1 cellular context compared by ENCODE assay signal in the genomic region with DNA sequence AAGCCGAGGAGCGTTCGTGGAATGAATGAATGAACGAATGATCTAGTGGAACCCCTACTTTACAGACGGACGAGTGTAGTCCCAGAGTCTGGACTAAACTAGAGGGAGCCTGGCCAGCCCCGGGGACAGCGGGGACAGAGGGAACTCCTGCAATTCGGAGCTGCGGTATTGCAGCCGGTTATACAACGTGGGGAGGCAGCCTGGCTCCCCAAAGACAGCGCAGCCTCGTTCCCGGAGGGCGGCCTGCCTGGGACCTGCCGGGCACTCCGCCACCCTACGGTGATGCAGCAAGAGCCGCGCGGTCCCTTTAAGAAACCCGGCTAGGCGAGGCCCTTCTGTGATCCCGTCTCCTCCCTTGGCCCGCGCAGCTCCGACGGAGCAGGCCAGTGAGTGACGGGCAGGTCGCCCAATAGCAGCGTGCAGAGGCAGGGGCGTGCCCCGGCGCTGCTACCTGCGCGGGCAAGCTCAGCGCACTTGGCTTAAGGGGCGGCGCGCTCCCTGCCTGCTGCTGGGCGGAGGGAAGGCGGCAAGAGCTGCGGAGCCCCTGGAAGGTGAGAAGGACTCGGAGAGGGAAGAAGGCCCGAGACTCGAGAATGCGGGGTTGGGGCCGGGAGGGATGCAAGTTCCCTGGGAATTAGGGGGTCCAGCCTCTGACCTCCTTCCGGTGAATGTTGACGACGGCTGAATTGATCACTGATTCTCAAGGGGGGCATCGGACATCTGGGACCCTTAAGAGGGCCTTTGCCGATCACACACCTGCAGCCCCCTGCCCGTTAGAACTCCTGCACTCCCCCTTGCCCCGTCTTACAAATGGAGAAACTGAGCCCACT.
TF ChIP-seq lines count a peak whose summit lies in the region.

A gene with protein sequence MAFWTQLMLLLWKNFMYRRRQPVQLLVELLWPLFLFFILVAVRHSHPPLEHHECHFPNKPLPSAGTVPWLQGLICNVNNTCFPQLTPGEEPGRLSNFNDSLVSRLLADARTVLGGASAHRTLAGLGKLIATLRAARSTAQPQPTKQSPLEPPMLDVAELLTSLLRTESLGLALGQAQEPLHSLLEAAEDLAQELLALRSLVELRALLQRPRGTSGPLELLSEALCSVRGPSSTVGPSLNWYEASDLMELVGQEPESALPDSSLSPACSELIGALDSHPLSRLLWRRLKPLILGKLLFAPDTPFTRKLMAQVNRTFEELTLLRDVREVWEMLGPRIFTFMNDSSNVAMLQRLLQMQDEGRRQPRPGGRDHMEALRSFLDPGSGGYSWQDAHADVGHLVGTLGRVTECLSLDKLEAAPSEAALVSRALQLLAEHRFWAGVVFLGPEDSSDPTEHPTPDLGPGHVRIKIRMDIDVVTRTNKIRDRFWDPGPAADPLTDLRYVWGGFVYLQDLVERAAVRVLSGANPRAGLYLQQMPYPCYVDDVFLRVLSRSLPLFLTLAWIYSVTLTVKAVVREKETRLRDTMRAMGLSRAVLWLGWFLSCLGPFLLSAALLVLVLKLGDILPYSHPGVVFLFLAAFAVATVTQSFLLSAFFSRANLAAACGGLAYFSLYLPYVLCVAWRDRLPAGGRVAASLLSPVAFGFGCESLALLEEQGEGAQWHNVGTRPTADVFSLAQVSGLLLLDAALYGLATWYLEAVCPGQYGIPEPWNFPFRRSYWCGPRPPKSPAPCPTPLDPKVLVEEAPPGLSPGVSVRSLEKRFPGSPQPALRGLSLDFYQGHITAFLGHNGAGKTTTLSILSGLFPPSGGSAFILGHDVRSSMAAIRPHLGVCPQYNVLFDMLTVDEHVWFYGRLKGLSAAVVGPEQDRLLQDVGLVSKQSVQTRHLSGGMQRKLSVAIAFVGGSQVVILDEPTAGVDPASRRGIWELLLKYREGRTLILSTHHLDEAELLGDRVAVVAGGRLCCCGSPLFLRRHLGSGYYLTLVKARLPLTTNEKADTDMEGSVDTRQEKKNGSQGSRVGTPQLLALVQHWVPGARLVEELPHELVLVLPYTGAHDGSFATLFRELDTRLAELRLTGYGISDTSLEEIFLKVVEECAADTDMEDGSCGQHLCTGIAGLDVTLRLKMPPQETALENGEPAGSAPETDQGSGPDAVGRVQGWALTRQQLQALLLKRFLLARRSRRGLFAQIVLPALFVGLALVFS (N-terminal part only) (plus strand): TSS at position 462 of the 830 bp plus-strand sequence. CDS start 1,255 bp downstream, outside the sequence.

TF ChIP-seq in HepG2, 621 proteins besides CTCF, POLR2A, EP300 and RAD21 (continued from another document and continues in another):
- TF ChIP-seq, protein P1, sequence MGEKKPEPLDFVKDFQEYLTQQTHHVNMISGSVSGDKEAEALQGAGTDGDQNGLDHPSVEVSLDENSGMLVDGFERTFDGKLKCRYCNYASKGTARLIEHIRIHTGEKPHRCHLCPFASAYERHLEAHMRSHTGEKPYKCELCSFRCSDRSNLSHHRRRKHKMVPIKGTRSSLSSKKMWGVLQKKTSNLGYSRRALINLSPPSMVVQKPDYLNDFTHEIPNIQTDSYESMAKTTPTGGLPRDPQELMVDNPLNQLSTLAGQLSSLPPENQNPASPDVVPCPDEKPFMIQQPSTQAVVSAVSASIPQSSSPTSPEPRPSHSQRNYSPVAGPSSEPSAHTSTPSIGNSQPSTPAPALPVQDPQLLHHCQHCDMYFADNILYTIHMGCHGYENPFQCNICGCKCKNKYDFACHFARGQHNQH (CRISPR knock-in tag; IDR thresholded peaks at IDR 0.05) = peak; percentile 45; the same call in 1 of the 2 replicates
- TF ChIP-seq, protein P2, sequence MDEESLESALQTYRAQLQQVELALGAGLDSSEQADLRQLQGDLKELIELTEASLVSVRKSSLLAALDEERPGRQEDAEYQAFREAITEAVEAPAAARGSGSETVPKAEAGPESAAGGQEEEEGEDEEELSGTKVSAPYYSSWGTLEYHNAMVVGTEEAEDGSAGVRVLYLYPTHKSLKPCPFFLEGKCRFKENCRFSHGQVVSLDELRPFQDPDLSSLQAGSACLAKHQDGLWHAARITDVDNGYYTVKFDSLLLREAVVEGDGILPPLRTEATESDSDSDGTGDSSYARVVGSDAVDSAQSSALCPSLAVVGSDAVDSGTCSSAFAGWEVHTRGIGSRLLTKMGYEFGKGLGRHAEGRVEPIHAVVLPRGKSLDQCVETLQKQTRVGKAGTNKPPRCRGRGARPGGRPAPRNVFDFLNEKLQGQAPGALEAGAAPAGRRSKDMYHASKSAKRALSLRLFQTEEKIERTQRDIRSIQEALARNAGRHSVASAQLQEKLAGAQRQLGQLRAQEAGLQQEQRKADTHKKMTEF (CRISPR knock-in tag; IDR thresholded peaks at IDR 0.05) = peak; percentile 71
- TF ChIP-seq ELF1 (CRISPR knock-in tag; IDR thresholded peaks at IDR 0.05) (peak; percentile 63), KLF16 (CRISPR knock-in tag; IDR thresholded peaks at IDR 0.05) (peak in 1 of 2 experiments; percentile 71; a peak in 1 of 4 replicates), ZBTB7A (CRISPR knock-in tag; IDR thresholded peaks at IDR 0.05) (no peak; the same call in 1 of the 2 replicates), CHD2 (IDR thresholded peaks at IDR 0.05; ENCODE audit: low read depth, low read length) (peak; percentile 74), REL (CRISPR knock-in tag; conservative IDR thresholded peaks at IDR 0.05) (0 out of 2 replicates have a peak, but pooled peaks have one; percentile 74), SP2 (CRISPR knock-in tag; IDR thresholded peaks at IDR 0.05) (peak; percentile 99), CREB1 (IDR thresholded peaks at IDR 0.05) (peak; percentile 79), CREB1 (CRISPR knock-in tag; IDR thresholded peaks at IDR 0.05) (peak; percentile 73), KLF11 (CRISPR knock-in tag; IDR thresholded peaks at IDR 0.05) (peak; percentile 95), GABPB1 (CRISPR knock-in tag; IDR thresholded peaks at IDR 0.05) (peak; percentile 89), ZNF136 (CRISPR knock-in tag; IDR thresholded peaks at IDR 0.05; ENCODE audit: low read depth) (peak; percentile 61; the same call in 1 of the 2 replicates), HNRNPL (IDR thresholded peaks at IDR 0.05; ENCODE audit: low read depth, low read length) (no peak), PHF21A (CRISPR knock-in tag; IDR thresholded peaks at IDR 0.05) (peak; percentile 18; the same call in 1 of the 2 replicates)
- TF ChIP-seq, protein P3, sequence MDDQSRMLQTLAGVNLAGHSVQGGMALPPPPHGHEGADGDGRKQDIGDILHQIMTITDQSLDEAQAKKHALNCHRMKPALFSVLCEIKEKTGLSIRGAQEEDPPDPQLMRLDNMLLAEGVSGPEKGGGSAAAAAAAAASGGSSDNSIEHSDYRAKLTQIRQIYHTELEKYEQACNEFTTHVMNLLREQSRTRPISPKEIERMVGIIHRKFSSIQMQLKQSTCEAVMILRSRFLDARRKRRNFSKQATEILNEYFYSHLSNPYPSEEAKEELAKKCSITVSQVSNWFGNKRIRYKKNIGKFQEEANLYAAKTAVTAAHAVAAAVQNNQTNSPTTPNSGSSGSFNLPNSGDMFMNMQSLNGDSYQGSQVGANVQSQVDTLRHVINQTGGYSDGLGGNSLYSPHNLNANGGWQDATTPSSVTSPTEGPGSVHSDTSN (CRISPR knock-in tag; IDR thresholded peaks at IDR 0.05; ENCODE audit: borderline replicate concordance) = peak; percentile 94; the same call in 1 of the 2 replicates
- TF ChIP-seq, protein P4, sequence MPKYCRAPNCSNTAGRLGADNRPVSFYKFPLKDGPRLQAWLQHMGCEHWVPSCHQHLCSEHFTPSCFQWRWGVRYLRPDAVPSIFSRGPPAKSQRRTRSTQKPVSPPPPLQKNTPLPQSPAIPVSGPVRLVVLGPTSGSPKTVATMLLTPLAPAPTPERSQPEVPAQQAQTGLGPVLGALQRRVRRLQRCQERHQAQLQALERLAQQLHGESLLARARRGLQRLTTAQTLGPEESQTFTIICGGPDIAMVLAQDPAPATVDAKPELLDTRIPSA (CRISPR knock-in tag; IDR thresholded peaks at IDR 0.05; ENCODE audit: borderline replicate concordance) = no peak
- TF ChIP-seq, protein P5, sequence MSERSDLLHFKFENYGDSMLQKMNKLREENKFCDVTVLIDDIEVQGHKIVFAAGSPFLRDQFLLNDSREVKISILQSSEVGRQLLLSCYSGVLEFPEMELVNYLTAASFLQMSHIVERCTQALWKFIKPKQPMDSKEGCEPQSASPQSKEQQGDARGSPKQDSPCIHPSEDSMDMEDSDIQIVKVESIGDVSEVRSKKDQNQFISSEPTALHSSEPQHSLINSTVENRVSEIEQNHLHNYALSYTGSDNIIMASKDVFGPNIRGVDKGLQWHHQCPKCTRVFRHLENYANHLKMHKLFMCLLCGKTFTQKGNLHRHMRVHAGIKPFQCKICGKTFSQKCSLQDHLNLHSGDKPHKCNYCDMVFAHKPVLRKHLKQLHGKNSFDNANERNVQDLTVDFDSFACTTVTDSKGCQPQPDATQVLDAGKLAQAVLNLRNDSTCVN (CRISPR knock-in tag; IDR thresholded peaks at IDR 0.05; ENCODE audit: borderline replicate concordance) = peak; percentile 59; the same call in 1 of the 2 replicates
- TF ChIP-seq, protein P6, sequence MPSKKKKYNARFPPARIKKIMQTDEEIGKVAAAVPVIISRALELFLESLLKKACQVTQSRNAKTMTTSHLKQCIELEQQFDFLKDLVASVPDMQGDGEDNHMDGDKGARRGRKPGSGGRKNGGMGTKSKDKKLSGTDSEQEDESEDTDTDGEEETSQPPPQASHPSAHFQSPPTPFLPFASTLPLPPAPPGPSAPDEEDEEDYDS (CRISPR knock-in tag; IDR thresholded peaks at IDR 0.05) = peak; percentile 81; the same call in 1 of the 2 replicates
- TF ChIP-seq, protein P7, sequence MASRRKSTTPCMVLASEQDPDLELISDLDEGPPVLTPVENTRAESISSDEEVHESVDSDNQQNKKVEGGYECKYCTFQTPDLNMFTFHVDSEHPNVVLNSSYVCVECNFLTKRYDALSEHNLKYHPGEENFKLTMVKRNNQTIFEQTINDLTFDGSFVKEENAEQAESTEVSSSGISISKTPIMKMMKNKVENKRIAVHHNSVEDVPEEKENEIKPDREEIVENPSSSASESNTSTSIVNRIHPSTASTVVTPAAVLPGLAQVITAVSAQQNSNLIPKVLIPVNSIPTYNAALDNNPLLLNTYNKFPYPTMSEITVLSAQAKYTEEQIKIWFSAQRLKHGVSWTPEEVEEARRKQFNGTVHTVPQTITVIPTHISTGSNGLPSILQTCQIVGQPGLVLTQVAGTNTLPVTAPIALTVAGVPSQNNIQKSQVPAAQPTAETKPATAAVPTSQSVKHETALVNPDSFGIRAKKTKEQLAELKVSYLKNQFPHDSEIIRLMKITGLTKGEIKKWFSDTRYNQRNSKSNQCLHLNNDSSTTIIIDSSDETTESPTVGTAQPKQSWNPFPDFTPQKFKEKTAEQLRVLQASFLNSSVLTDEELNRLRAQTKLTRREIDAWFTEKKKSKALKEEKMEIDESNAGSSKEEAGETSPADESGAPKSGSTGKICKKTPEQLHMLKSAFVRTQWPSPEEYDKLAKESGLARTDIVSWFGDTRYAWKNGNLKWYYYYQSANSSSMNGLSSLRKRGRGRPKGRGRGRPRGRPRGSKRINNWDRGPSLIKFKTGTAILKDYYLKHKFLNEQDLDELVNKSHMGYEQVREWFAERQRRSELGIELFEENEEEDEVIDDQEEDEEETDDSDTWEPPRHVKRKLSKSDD (CRISPR knock-in tag; IDR thresholded peaks at IDR 0.05; ENCODE audit: low read depth) = 0 out of 2 replicates have a peak, but pooled peaks have one; percentile 28
- TF ChIP-seq, protein P8, sequence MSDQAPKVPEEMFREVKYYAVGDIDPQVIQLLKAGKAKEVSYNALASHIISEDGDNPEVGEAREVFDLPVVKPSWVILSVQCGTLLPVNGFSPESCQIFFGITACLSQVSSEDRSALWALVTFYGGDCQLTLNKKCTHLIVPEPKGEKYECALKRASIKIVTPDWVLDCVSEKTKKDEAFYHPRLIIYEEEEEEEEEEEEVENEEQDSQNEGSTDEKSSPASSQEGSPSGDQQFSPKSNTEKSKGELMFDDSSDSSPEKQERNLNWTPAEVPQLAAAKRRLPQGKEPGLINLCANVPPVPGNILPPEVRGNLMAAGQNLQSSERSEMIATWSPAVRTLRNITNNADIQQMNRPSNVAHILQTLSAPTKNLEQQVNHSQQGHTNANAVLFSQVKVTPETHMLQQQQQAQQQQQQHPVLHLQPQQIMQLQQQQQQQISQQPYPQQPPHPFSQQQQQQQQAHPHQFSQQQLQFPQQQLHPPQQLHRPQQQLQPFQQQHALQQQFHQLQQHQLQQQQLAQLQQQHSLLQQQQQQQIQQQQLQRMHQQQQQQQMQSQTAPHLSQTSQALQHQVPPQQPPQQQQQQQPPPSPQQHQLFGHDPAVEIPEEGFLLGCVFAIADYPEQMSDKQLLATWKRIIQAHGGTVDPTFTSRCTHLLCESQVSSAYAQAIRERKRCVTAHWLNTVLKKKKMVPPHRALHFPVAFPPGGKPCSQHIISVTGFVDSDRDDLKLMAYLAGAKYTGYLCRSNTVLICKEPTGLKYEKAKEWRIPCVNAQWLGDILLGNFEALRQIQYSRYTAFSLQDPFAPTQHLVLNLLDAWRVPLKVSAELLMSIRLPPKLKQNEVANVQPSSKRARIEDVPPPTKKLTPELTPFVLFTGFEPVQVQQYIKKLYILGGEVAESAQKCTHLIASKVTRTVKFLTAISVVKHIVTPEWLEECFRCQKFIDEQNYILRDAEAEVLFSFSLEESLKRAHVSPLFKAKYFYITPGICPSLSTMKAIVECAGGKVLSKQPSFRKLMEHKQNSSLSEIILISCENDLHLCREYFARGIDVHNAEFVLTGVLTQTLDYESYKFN (CRISPR knock-in tag; conservative IDR thresholded peaks at IDR 0.05) = 0 out of 2 replicates have a peak, but pooled peaks have one; percentile 15
- TF ChIP-seq, protein P9, sequence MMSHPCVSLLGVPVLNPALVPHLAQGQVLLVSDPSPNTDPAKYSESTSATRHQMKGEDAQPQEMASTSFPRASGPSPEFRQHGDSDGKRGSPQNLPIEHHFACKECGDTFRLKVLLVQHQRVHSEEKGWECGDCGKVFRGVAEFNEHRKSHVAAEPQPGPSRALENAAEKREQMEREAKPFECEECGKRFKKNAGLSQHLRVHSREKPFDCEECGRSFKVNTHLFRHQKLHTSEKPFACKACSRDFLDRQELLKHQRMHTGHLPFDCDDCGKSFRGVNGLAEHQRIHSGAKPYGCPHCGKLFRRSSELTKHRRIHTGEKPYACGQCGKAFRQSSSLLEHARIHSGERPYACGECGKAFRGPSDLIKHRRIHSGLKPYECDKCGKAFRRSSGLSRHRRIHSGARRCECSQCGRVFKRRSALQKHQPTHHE (CRISPR knock-in tag; IDR thresholded peaks at IDR 0.05; ENCODE audit: borderline replicate concordance) = no peak
